21 cellular contexts compared by ENCODE assay signal in genomic region chr5:176820937-176821336, GRCh38. TPM values are rescaled to one million over a fixed set of nuclear protein-coding genes. Genes with fewer than 3 reads are reported as not detected.
DNase-seq lines count a peak whose midpoint lies in the region; ATAC-seq, FAIRE-seq and TF ChIP-seq lines count a peak whose summit lies in the region.
"Had no signal": no experiment of that assay in that cellular context is flagged by ENCODE, and none has a peak within 500 bp of the region (broad histone marks: within the 10 kb centered on the region; RNA-seq: fewer than 3 reads in every experiment).

No MANE protein-coding gene starts in this region.

- H3K9me3 Mint-ChIP-seq in astrocyte (ENCODE audit: unreplicated experiment) (no peaks in the 10 kb centered on the region), T-cell (no peaks in the 10 kb centered on the region)

- no peak overlapping the region for H2AFZ ChIP-seq in astrocyte (ENCODE audit: low read depth, low read length)

- H3K27ac Mint-ChIP-seq in astrocyte (ENCODE audit: unreplicated experiment) (peak overlapping the region; percentile 50), T-cell (no peak overlapping the region)

- CTCF ChIA-PET in T-cell (lab: Charles Lee), result no interaction called here

- H3K9me3 ChIP-seq in BE2C (no peaks in the 10 kb centered on the region), astrocyte (ENCODE audit: insufficient read depth, low read depth, low read length) (no peaks in the 10 kb centered on the region), MG63 (no peaks in the 10 kb centered on the region)
- H3K9me3 ChIP-seq: SJSA1 had no signal

- POLR2A ChIA-PET in T-cell (lab: Charles Lee), result no interaction called here

- peaks cover 62% of the 10 kb centered on the region for H3K27me3 Mint-ChIP-seq in astrocyte (ENCODE audit: low read depth, unreplicated experiment)
- H3K27me3 Mint-ChIP-seq in T-cell, result peaks cover 52 to 62% of the 10 kb centered on the region in 2 donors

- ATAC-seq in T-cell (replicated peaks in 1 of 4), result no peak
- ATAC-seq: GM12878, Panc1 had no signal

- no peak overlapping the region for H3K4me2 ChIP-seq in astrocyte (ENCODE audit: low read length)

- H3K36me3 ChIP-seq in BE2C (no peaks in the 10 kb centered on the region), astrocyte (ENCODE audit: insufficient read depth, low read length) (no peaks in the 10 kb centered on the region), MG63 (no peaks in the 10 kb centered on the region)
- H3K36me3 ChIP-seq: SJSA1 had no signal

- H3K27me3 ChIP-seq in BE2C (no peaks in the 10 kb centered on the region), astrocyte (ENCODE audit: insufficient read depth, low read length) (peaks cover 33% of the 10 kb centered on the region), MG63 (peaks cover 23% of the 10 kb centered on the region)

- no peak for FAIRE-seq in astrocyte (lab: Jason Lieb, UNC)
- FAIRE-seq: GM12878, GM19239, H1 had no signal

- no peak overlapping the region for H3K4me3 Mint-ChIP-seq in astrocyte (ENCODE audit: unreplicated experiment)
- no peak overlapping the region for H3K4me3 Mint-ChIP-seq in T-cell

- H3K4me1 Mint-ChIP-seq in astrocyte (ENCODE audit: low read depth, unreplicated experiment) (peaks cover 19% of the 10 kb centered on the region), T-cell (peaks cover 13 to 17% (median 16%) of the 10 kb centered on the region in 3 donors)

- peak; percentile 31 for DNase-seq in DMS79 treated with DMSO at 0.1 percent for 48 hours (lab: John Stamatoyannopoulos, UW)
- no peak for DNase-seq in DMS79 (lab: John Stamatoyannopoulos, UW)
- DNase-seq in BE2C, result peak; percentile 11
- DNase-seq in NCI-H187 treated with DMSO at 0.1 percent for 48 hours (lab: John Stamatoyannopoulos, UW), result peak; percentile 19
- DNase-seq in astrocyte (ENCODE audit: low read depth), result no peak
- DNase-seq in MG63, result no peak
- no peak for DNase-seq in T-cell
- DNase-seq in A172 (ENCODE audit: low spot score), result no peak
- DNase-seq: COR-L47, KG1, NCI-H1436, NCI-H2171, NCI-H526, T-helper 2 cell had no signal

- H3K4me1 ChIP-seq in BE2C, result peaks cover 28% of the 10 kb centered on the region
- H3K4me1 ChIP-seq in astrocyte (ENCODE audit: insufficient read depth, low read length), result no peaks in the 10 kb centered on the region

- H3K4me3 ChIP-seq in BE2C (ENCODE audit: low read depth, low read length) (no peak overlapping the region), astrocyte (ENCODE audit: insufficient read depth, low read depth, low read length) (no peak overlapping the region), MG63 (no peak overlapping the region)
- H3K4me3 ChIP-seq: GM12878, SJSA1 had no signal

- no peaks in the 10 kb centered on the region for H3K79me2 ChIP-seq in astrocyte (ENCODE audit: insufficient read depth, low read length)

- TF ChIP-seq CTCF in BE2C (IDR thresholded peaks at IDR 0.05; ENCODE audit: low read depth, low read length) (no peak), astrocyte (IDR thresholded peaks at IDR 0.05; ENCODE audit: insufficient read depth, low read depth, low read length) (no peak)

- H4K20me1 ChIP-seq in astrocyte (ENCODE audit: insufficient read depth, low read length), result no peaks in the 10 kb centered on the region

- no peak overlapping the region for H3K27ac ChIP-seq in astrocyte (ENCODE audit: low read depth, low read length)
- H3K27ac ChIP-seq: 22Rv1, SJSA1 had no signal

- H3K36me3 Mint-ChIP-seq in astrocyte (ENCODE audit: low read depth, unreplicated experiment), result peaks cover 5% of the 10 kb centered on the region
- no peaks in the 10 kb centered on the region for H3K36me3 Mint-ChIP-seq in T-cell

- no peak overlapping the region for H3K9ac ChIP-seq in astrocyte (ENCODE audit: low read length)

RNA-seq across cellular contexts. Expression of gene UNC5A, which starts 10.6 kb away (rescaled TPM):
- polyA plus RNA-seq in BE2C (2012; ENCODE audit: insufficient read depth, insufficient read length, low read depth), result 44.8 TPM
- 0.67 and 0.70 TPM in 2 replicates for total RNA-seq in astrocyte
- not detected in 2 replicates for total RNA-seq in MG63 (2014; rRNA removed; shearing (Covaris generic); ENCODE audit: low replicate concordance)
- total RNA-seq in T-cell, result not detected
- total RNA-seq in A172 (2014; rRNA removed; shearing (Covaris generic)), result 2.9 and 3.4 TPM in 2 replicates
- total RNA-seq: GM12878, SJSA1 had no signal
- polyA plus RNA-seq: AG04450, GM12878 had no signal

Comparison
In these comparisons a context has a peak if more than half of its experiments do, and no peak if none do; other contexts are left out.
1. DNase-seq: peak in DMS79 treated with DMSO at 0.1 percent for 48 hours (single experiment), BE2C (single experiment) and NCI-H187 treated with DMSO at 0.1 percent for 48 hours (single experiment); none in DMS79 (single experiment), astrocyte (single experiment), MG63 (single experiment), T-cell (0 of 34) and A172 (single experiment).